ENCODE assay signal across 8 cellular contexts in the genomic region with DNA sequence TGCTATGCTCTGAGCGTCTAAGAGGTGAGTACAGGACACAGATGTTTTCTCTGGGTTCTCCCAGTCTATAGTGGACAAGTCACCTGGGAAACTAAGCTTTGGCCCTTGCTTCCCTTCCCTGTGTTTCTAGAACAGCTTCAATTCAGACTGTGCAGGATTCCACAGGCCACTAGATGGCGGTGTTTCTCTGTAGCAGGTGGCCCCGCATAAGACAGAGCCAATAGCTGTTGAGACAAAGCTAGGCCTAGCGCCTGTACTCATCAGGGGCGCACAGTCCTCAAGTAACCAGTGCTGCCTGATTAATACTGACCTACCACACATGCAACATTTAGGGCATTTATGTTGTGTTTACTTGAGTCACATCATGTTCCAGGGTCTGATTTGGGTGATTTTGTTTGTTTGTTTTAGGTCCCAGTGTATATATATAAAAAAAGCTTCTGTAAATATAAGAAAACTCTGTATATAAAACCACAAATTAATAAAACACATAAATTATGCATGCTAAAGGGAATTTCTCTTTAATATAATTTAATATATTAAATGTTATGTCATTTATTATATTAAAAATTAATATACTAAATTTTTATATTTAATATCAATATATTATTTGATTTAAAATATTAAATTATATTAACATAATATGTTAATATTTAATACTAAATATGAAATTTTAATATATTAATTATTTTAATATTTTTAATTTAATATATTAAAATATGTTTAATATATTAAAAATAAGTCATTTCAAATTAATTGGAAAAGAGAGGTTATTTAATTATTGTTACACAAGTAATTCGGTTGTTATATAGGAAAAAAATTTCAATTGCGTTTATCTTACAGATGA.
DNase-seq lines count a peak whose midpoint lies in the region; ATAC-seq and TF ChIP-seq lines count a peak whose summit lies in the region.

No MANE protein-coding gene starts in this region.

- CTCF ChIA-PET in CD4-positive, alpha-beta T cell (lab: Charles Lee): interaction anchor here (0.5 to 2.0 kb wide), 24 partner anchors 9 to 1130 kb away, joined by 3 to 22 read pairs (median 6); no protein-coding TSS in a partner anchor

- no peaks in the 10 kb centered on the region for H3K36me3 Mint-ChIP-seq in CD4-positive, alpha-beta T cell (ENCODE audit: low read depth)

- no peaks in the 10 kb centered on the region for H3K9me3 Mint-ChIP-seq in CD4-positive, alpha-beta T cell

- H3K4me3 Mint-ChIP-seq in CD4-positive, alpha-beta T cell: no peak overlapping the region

- no peak overlapping the region for H3K27ac Mint-ChIP-seq in CD4-positive, alpha-beta T cell

- H3K9me3 ChIP-seq in CD4-positive, alpha-beta T cell (ENCODE audit: control insufficient read depth, low read length): no peaks in the 10 kb centered on the region

- H3K4me1 Mint-ChIP-seq in CD4-positive, alpha-beta T cell (ENCODE audit: low read depth): no peaks in the 10 kb centered on the region

- POLR2A ChIA-PET in CD4-positive, alpha-beta T cell (lab: Charles Lee): interaction anchor here (0.6 to 1.3 kb wide), 2 partner anchors 10 to 12 kb away, joined by 3 to 15 read pairs; no protein-coding TSS in a partner anchor

- DNase-seq in CD4-positive, alpha-beta T cell: peak; percentile 63 to 75 (median 71)
- peak; percentile 99 for DNase-seq in NCI-H510A treated with DMSO at 0.1 percent for 48 hours (lab: John Stamatoyannopoulos, UW)
- DNase-seq in activated CD4-positive, CD25-positive, alpha-beta regulatory T cell treated with anti-CD3 and anti-CD28 coated beads, Interleukin-2, amount 50 U/mL, for 72 hours: peak; percentile 79
- peak; percentile 90 for DNase-seq in cerebellum (ENCODE audit: low spot score)
- peak; percentile 97 for DNase-seq in left kidney (ENCODE audit: low read depth, low spot score)
- peak; percentile 68 to 71 for DNase-seq in stimulated activated CD4-positive, alpha-beta T cell treated with anti-CD3 and anti-CD28 coated beads, Interleukin-4, amount 100 ng/mL, for 4 hours

- peaks cover 59% of the 10 kb centered on the region for H3K27me3 Mint-ChIP-seq in CD4-positive, alpha-beta T cell

- peak; percentile 99 for ATAC-seq in CD4-positive, alpha-beta T cell (ENCODE audit: poor library complexity)
- ATAC-seq in GM19397 (IDR thresholded peaks at IDR 0.05; ENCODE audit: unreplicated experiment) (peak; percentile 99), HG03457 (IDR thresholded peaks at IDR 0.05; ENCODE audit: unreplicated experiment) (peak; percentile 98)

- peaks cover 24% of the 10 kb centered on the region for H3K27me3 ChIP-seq in CD4-positive, alpha-beta T cell (ENCODE audit: control insufficient read depth, insufficient read depth, low read length)

- peak; percentile 94 for TF ChIP-seq CTCF in CD4-positive, alpha-beta T cell (IDR thresholded peaks at IDR 0.05)

- intact Hi-C loops in CD4-positive, alpha-beta T cell (cut with DNase I, micrococcal nuclease): loop anchor here (1.0 to 5.0 kb wide), 5 partner anchors 109 to 1129 kb away; no protein-coding TSS in a partner anchor

- no peak overlapping the region for H3K27ac ChIP-seq in CD4-positive, alpha-beta T cell (ENCODE audit: low read depth, low read length)
